9 cellular contexts compared by ENCODE assay signal in the genomic region with DNA sequence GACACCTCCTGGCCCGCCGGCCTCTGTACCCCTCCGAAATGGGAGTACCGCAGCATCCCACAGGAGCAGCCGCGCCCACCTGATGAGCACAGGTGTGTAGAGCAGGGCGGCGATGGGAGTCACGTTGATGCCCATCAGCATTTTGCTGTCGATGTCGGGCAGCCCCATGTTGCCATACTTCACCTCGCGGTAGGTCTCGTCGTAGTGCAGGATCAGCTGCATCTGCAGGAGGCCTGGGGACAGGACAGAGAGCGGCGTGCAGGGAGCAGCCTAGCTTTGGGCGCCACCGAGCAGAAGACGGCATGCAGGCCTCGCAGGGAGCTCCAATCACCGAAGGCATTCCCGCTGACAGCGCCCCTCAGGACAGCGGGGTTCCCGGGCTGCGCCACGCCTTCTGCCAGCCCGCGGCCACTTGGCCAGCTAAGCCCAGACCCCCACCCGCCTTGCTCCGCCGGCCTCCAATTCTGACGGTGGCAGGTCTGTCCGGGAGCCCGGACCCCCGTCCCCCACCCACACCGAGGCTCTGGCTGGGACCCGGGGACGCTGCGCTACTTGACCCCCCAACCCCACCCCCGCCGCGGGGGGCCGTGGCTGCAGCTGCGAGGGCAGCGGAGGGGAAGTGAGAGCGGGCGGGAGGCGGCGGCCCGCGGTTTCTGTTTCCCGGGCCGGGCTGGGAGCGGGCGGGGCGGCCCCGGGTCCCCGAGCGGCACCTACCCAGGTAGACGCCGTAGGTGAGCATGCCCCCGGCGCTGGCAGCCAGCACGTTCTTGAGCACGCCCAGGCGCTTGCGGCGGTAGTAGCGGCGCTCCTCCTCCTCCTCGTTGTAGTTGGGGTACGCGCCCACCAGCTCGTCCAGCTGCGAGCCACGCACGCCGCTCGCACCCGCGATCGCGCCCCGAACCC. TPM values are rescaled to one million over a fixed set of nuclear protein-coding genes. Genes with fewer than 3 reads are reported as not detected.
DNase-seq lines count a peak whose midpoint lies in the region; TF ChIP-seq lines count a peak whose summit lies in the region.
"Had no signal": no experiment of that assay in that cellular context is flagged by ENCODE, and none has a peak within 500 bp of the region (broad histone marks: within the 10 kb centered on the region; RNA-seq: fewer than 3 reads in every experiment).

No MANE protein-coding gene starts in this region.

- H3K4me3 ChIP-seq in fibroblast of lung (replicated peaks in 1 of 4; ENCODE audit: control extremely low read depth in 1 of 4, insufficient read depth in 1 of 4, low read depth in 3 of 4, low read length in 4 of 4), result peak overlapping the region; percentile 39 to 59 (median 50)
- peak overlapping the region; percentile 62 for H3K4me3 ChIP-seq in ovary

- TF ChIP-seq EP300 in ovary (IDR thresholded peaks at IDR 0.05), result no peak

- H3K36me3 ChIP-seq in ES-I3 (ENCODE audit: insufficient read depth, low read length) (no peaks in the 10 kb centered on the region), fibroblast of lung (ENCODE audit: control insufficient read depth, insufficient read depth, low read length) (no peaks in the 10 kb centered on the region), ovary (no peaks in the 10 kb centered on the region)

- POLR2A ChIA-PET in HEK293T (lab: Yijun Ruan, JAX), result no interaction called here

- H3K4me1 ChIP-seq in ES-I3 (ENCODE audit: insufficient read depth, low read length) (peaks cover 9% of the 10 kb centered on the region; the same call in 1 of the 2 replicates), fibroblast of lung (ENCODE audit: control insufficient read depth, extremely low read depth, insufficient read depth, low read length) (no peaks in the 10 kb centered on the region), ovary (ENCODE audit: insufficient read depth) (peaks cover 2% of the 10 kb centered on the region)

- TF ChIP-seq POLR2A in ovary (IDR thresholded peaks at IDR 0.05), result no peak

- no peak overlapping the region for H3K27ac ChIP-seq in fibroblast of lung (ENCODE audit: insufficient read depth, low read length)
- peak overlapping the region; percentile 13 to 50 for H3K27ac ChIP-seq in ovary

- H3K79me2 ChIP-seq in fibroblast of lung (ENCODE audit: control insufficient read depth, insufficient read depth, low read length), result no peaks in the 10 kb centered on the region

- intact Hi-C loops in ovary (cut with DNase I), result loop anchor here in 1 of 4 donors (10.0 kb wide), 1 partner anchor 202 kb away; no protein-coding TSS in a partner anchor

- H3K9ac ChIP-seq in ES-I3 (ENCODE audit: low read depth, low read length) (peak overlapping the region; percentile 48), fibroblast of lung (ENCODE audit: insufficient read depth, low read length) (peak overlapping the region; percentile 20)

- H3K27me3 ChIP-seq in fibroblast of lung (ENCODE audit: control insufficient read depth, insufficient read depth, low read length) (no peaks in the 10 kb centered on the region), ovary (no peaks in the 10 kb centered on the region)

- WGBS in ovary, 3 donors, result 14 to 40% (median 20%) methylated on average over 37 to 86 of the region's 86 CpGs

- H3K9me3 ChIP-seq in ES-I3 (ENCODE audit: control insufficient read depth, insufficient read depth, low read length) (no peaks in the 10 kb centered on the region), fibroblast of lung (ENCODE audit: control insufficient read depth, insufficient read depth, low read depth, low read length) (no peaks in the 10 kb centered on the region), ovary (no peaks in the 10 kb centered on the region)

- peak overlapping the region; percentile 65 for H3K4me2 ChIP-seq in fibroblast of lung (ENCODE audit: extremely low read depth, insufficient read depth, low read length)

- TF ChIP-seq CTCF in fibroblast of lung (conservative IDR thresholded peaks at IDR 0.05 in 1 of 2, IDR thresholded peaks at IDR 0.05 in 1 of 2; ENCODE audit: low read depth in 1 of 2, low read length in 2 of 2) (no peak), ovary (IDR thresholded peaks at IDR 0.05) (no peak)

- H4K20me1 ChIP-seq in fibroblast of lung (ENCODE audit: control insufficient read depth, extremely low read depth, insufficient read depth, low read length), result no peaks in the 10 kb centered on the region

- CTCF ChIA-PET in HEK293T (lab: Yijun Ruan, JAX), result no interaction called here

- H2AFZ ChIP-seq in fibroblast of lung (ENCODE audit: low read length), result no peak overlapping the region

- DNase-seq in HEK293T (ENCODE audit: extremely low spot score) (peak; percentile 28), NCI-H2171 treated with DMSO at 0.1 percent for 48 hours (lab: John Stamatoyannopoulos, UW) (peak; percentile 21), activated T-cell treated with anti-CD3 and anti-CD28 coated beads for 1 hour (ENCODE audit: low read depth) (peak; percentile 42), fibroblast of lung (ENCODE audit: low read depth in 2 of 2) (no peak), ovary (peak in 1 of 5 donors; percentile 37), AML-193 (lab: John Stamatoyannopoulos, UW) (no peak), HK-2 (ENCODE audit: unreplicated experiment) (no peak)

TF ChIP-seq in HEK293T, 16 proteins besides CTCF, POLR2A, EP300 and RAD21:
- TF ChIP-seq NFRKB (IDR thresholded peaks at IDR 0.05), result no peak
- no peak for TF ChIP-seq SP1 (IDR thresholded peaks at IDR 0.05)
- TF ChIP-seq LEF1 (IDR thresholded peaks at IDR 0.05; ENCODE audit: borderline replicate concordance), result no peak
- TF ChIP-seq ELF4 (IDR thresholded peaks at IDR 0.05), result no peak
- no peak for TF ChIP-seq FOXA1 (IDR thresholded peaks at IDR 0.05)
- no peak for TF ChIP-seq FOXK2 (IDR thresholded peaks at IDR 0.05)
- TF ChIP-seq ZNF384 (IDR thresholded peaks at IDR 0.05), result no peak
- no peak for TF ChIP-seq HDGF (IDR thresholded peaks at IDR 0.05; ENCODE audit: borderline replicate concordance)
- TF ChIP-seq L3MBTL2 (conservative IDR thresholded peaks at IDR 0.05), result no peak
- no peak for TF ChIP-seq BHLHE40 (IDR thresholded peaks at IDR 0.05; ENCODE audit: borderline replicate concordance)
- no peak for TF ChIP-seq ARNT (IDR thresholded peaks at IDR 0.05)
- TF ChIP-seq FOXM1 (IDR thresholded peaks at IDR 0.05; ENCODE audit: borderline replicate concordance), result no peak
- TF ChIP-seq, protein P1, sequence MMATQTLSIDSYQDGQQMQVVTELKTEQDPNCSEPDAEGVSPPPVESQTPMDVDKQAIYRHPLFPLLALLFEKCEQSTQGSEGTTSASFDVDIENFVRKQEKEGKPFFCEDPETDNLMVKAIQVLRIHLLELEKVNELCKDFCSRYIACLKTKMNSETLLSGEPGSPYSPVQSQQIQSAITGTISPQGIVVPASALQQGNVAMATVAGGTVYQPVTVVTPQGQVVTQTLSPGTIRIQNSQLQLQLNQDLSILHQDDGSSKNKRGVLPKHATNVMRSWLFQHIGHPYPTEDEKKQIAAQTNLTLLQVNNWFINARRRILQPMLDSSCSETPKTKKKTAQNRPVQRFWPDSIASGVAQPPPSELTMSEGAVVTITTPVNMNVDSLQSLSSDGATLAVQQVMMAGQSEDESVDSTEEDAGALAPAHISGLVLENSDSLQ (IDR thresholded peaks at IDR 0.05), result no peak

RNA-seq across cellular contexts. Expression of a gene that starts 0.7 kb away (rescaled TPM):
- total RNA-seq in fibroblast of lung (20.0 and 20.5 TPM in 2 replicates), ovary (10 to 100 TPM in 6 of 7 donors, 1 to 10 TPM in 1; 9.0 to 39.6 (median 14.2) TPM)
- polyA plus RNA-seq in fibroblast of lung (11.5 and 15.7 TPM in 2 replicates), ovary (10 to 100 TPM in 1 of 2 donors, 1 to 10 TPM in 1; 9.6 to 11.1 TPM)
- 10.8 and 17.2 TPM in 2 replicates for polyA plus RNA-seq in fibroblast of lung (2012)
- polyA minus RNA-seq in fibroblast of lung (ENCODE audit: low replicate concordance), result 35.3 and 55.9 TPM in 2 replicates

RNA-seq across cellular contexts. Expression of a gene that starts 6.9 kb away (rescaled TPM):
- total RNA-seq in fibroblast of lung, result 24.9 and 57.6 TPM in 2 replicates
- 19.1 and 39.0 TPM in 2 replicates for polyA plus RNA-seq in fibroblast of lung
- 28.9 and 61.9 TPM in 2 replicates for polyA plus RNA-seq in fibroblast of lung (2012)
- polyA minus RNA-seq in fibroblast of lung (ENCODE audit: low replicate concordance), result 14.7 and 50.0 TPM in 2 replicates
- 10 to 100 TPM in 3 of 7 donors, 1 to 10 TPM in 4; 1.8 to 65.3 (median 8.9) TPM for total RNA-seq in ovary
- polyA plus RNA-seq in ovary, result 1 to 10 TPM; 3.9 to 4.7 TPM
- total RNA-seq: T-helper 2 cell treated with Interferon-gamma antibody and Interleukin-4, amounts not matched to agents 100 ng/mL and 5 ng/mL, for 36 hours had no signal

RNA-seq across cellular contexts. Expression of a gene that starts 27.3 kb away (rescaled TPM):
- total RNA-seq in fibroblast of lung (88.1 and 148 TPM in 2 replicates), ovary (100 to 1,000 TPM in 5 of 7 donors, 10 to 100 TPM in 2; 95.6 to 163 (median 107) TPM)
- polyA plus RNA-seq in fibroblast of lung (36.3 and 53.5 TPM in 2 replicates), ovary (10 to 100 TPM; 15.3 to 80.1 TPM)
- 146 and 217 TPM in 2 replicates for polyA plus RNA-seq in fibroblast of lung (2012)
- polyA minus RNA-seq in fibroblast of lung (ENCODE audit: low replicate concordance), result 112 and 143 TPM in 2 replicates

RNA-seq across cellular contexts. Expression of a gene that starts 35.6 kb away (rescaled TPM):
- total RNA-seq in fibroblast of lung (42.1 and 46.2 TPM in 2 replicates), ovary (100 to 1,000 TPM in 2 of 7 donors, 10 to 100 TPM in 5; 55.8 to 109 (median 78.6) TPM)
- polyA plus RNA-seq in fibroblast of lung (24.7 and 26.7 TPM in 2 replicates), ovary (10 to 100 TPM in 1 of 2 donors, 1 to 10 TPM in 1; 2.2 to 77.4 TPM)
- polyA plus RNA-seq in fibroblast of lung (2012), result 42.3 and 42.9 TPM in 2 replicates
- 47.1 and 61.2 TPM in 2 replicates for polyA minus RNA-seq in fibroblast of lung (ENCODE audit: low replicate concordance)

Comparison
In these comparisons a context has a peak if more than half of its experiments do, and no peak if none do; other contexts are left out.
1. DNase-seq: peak in HEK293T (single experiment), NCI-H2171 treated with DMSO at 0.1 percent for 48 hours (single experiment) and activated T-cell treated with anti-CD3 and anti-CD28 coated beads for 1 hour (single experiment); none in fibroblast of lung (0 of 2), AML-193 (0 of 2) and HK-2 (single experiment).